In genomic region chr1:223631367-223631977, GRCh38 we compare ENCODE assay signal across 1 cellular context.
TF ChIP-seq lines count a peak whose summit lies in the region.

No MANE protein-coding gene starts in this region.

TF ChIP-seq in HEK293, 187 proteins besides CTCF, POLR2A, EP300 and RAD21 (continued from another document):
- no peak for TF ChIP-seq TSHZ1 (tag by site-specific recombination; IDR thresholded peaks at IDR 0.05; ENCODE audit: borderline replicate concordance)
- 0 out of 2 replicates have a peak, but pooled peaks have one; percentile 7 for TF ChIP-seq ZIC2 (tag by site-specific recombination; IDR thresholded peaks at IDR 0.05)
- TF ChIP-seq ZSCAN18 (tag by site-specific recombination; IDR thresholded peaks at IDR 0.05), result no peak
- no peak for TF ChIP-seq ZBTB20 (tag by site-specific recombination; IDR thresholded peaks at IDR 0.05)
